ENCODE assay signal across 8 cellular contexts in genomic region chr7:27784399-27785053, GRCh38. TPM values are rescaled to one million over a fixed set of nuclear protein-coding genes. Genes with fewer than 3 reads are reported as not detected.
DNase-seq lines count a peak whose midpoint lies in the region; ATAC-seq and TF ChIP-seq lines count a peak whose summit lies in the region.

No MANE protein-coding gene starts in this region.

- H3K27ac Mint-ChIP-seq in nephron, result no peak overlapping the region
- H3K27ac Mint-ChIP-seq in activated CD4-positive, alpha-beta memory T cell treated with anti-CD3 and anti-CD28 coated beads for 36 hours, result no peak overlapping the region

- H3K27ac ChIP-seq in dorsolateral prefrontal cortex, result no peak overlapping the region

- H3K4me3 Mint-ChIP-seq in nephron, result no peak overlapping the region
- no peak overlapping the region for H3K4me3 Mint-ChIP-seq in activated CD4-positive, alpha-beta memory T cell treated with anti-CD3 and anti-CD28 coated beads for 36 hours

- no peaks in the 10 kb centered on the region for H3K4me1 Mint-ChIP-seq in nephron
- peaks cover 33% of the 10 kb centered on the region for H3K4me1 Mint-ChIP-seq in activated CD4-positive, alpha-beta memory T cell treated with anti-CD3 and anti-CD28 coated beads for 36 hours (ENCODE audit: low read depth)

- no peaks in the 10 kb centered on the region for H3K27me3 ChIP-seq in dorsolateral prefrontal cortex

- POLR2A ChIA-PET in activated CD4-positive, alpha-beta memory T cell treated with anti-CD3 and anti-CD28 coated beads for 36 hours (lab: Charles Lee), result no interaction called here

- ATAC-seq in SK-N-SH treated with all-trans-retinoic acid at 6 μM for 48 hours, result peak; percentile 76
- no peak for ATAC-seq in GM21528 (IDR thresholded peaks at IDR 0.05; ENCODE audit: low FRiP score, unreplicated experiment)

- no peak overlapping the region for H3K4me3 ChIP-seq in dorsolateral prefrontal cortex

- peak; percentile 38 to 74 (median 61) for TF ChIP-seq CTCF in dorsolateral prefrontal cortex (IDR thresholded peaks at IDR 0.05 in 54 of 56, conservative IDR thresholded peaks at IDR 0.05 in 2 of 56; ENCODE audit: low read depth in 1 of 56, partially characterized antibody in 56 of 56)
- TF ChIP-seq CTCF in nephron (IDR thresholded peaks at IDR 0.05; ENCODE audit: unreplicated experiment in 3 of 3), result peak; percentile 54 to 67 (median 60)

- intact Hi-C loops in dorsolateral prefrontal cortex (cut with DNase I), result loop anchor here in 1 of 2 donors (5.0 to 10.0 kb wide), 2 partner anchors 140 to 238 kb away; no protein-coding TSS in a partner anchor
- intact Hi-C loops in activated CD4-positive, alpha-beta memory T cell treated with anti-CD3 and anti-CD28 coated beads for 36 hours (cut with micrococcal nuclease), result loop anchor here (1.0 to 5.0 kb wide), 6 partner anchors 95 to 587 kb away; partner anchors contain the start of gene HIBADH

- no peaks in the 10 kb centered on the region for H3K9me3 Mint-ChIP-seq in nephron
- H3K9me3 Mint-ChIP-seq in activated CD4-positive, alpha-beta memory T cell treated with anti-CD3 and anti-CD28 coated beads for 36 hours, result no peaks in the 10 kb centered on the region

- CTCF ChIA-PET in activated CD4-positive, alpha-beta memory T cell treated with anti-CD3 and anti-CD28 coated beads for 36 hours (lab: Charles Lee), result interaction anchor here (0.6 to 1.6 kb wide), 15 partner anchors 10 to 592 kb away, joined by 3 to 7 read pairs (median 4); no protein-coding TSS in a partner anchor

- H3K27me3 Mint-ChIP-seq in nephron (ENCODE audit: low read depth), result no peaks in the 10 kb centered on the region
- no peaks in the 10 kb centered on the region for H3K27me3 Mint-ChIP-seq in activated CD4-positive, alpha-beta memory T cell treated with anti-CD3 and anti-CD28 coated beads for 36 hours

- H3K36me3 Mint-ChIP-seq in nephron (ENCODE audit: low read depth), result peaks cover 24% of the 10 kb centered on the region
- H3K36me3 Mint-ChIP-seq in activated CD4-positive, alpha-beta memory T cell treated with anti-CD3 and anti-CD28 coated beads for 36 hours, result peaks cover 25% of the 10 kb centered on the region

- DNase-seq in NCI-H1436 (lab: John Stamatoyannopoulos, UW) (peak; percentile 28), NCI-H1436 treated with DMSO at 0.1 percent for 48 hours (lab: John Stamatoyannopoulos, UW) (no peak), HPDE6-E6E7 (ENCODE audit: extremely low spot score) (peak; percentile 46), dorsolateral prefrontal cortex (no peak)
- DNase-seq in activated CD4-positive, alpha-beta memory T cell treated with anti-CD3 and anti-CD28 coated beads for 36 hours, result no peak

TF ChIP-seq in SK-N-SH treated with all-trans-retinoic acid at 6 μM for 48 hours, 23 proteins besides CTCF, POLR2A, EP300 and RAD21:
- no peak for TF ChIP-seq PPARA (CRISPR knock-in tag; IDR thresholded peaks at IDR 0.05; ENCODE audit: borderline replicate concordance)
- no peak for TF ChIP-seq ZFP3 (CRISPR knock-in tag; IDR thresholded peaks at IDR 0.05)
- TF ChIP-seq GLIS3 (CRISPR knock-in tag; IDR thresholded peaks at IDR 0.05), result no peak

RNA-seq across cellular contexts. Expression of gene TAX1BP1, which starts 44.6 kb away (rescaled TPM):
- total RNA-seq in dorsolateral prefrontal cortex, result 100 to 1,000 TPM in 117 of 120 experiments, 10 to 100 TPM in 3; 83.6 to 164 (median 133) TPM
- total RNA-seq in activated CD4-positive, alpha-beta memory T cell treated with anti-CD3 and anti-CD28 coated beads for 36 hours, result 100 to 1,000 TPM; 104 to 105 TPM

Comparison
In these comparisons a context has a peak if more than half of its experiments do, and no peak if none do; other contexts are left out.
1. DNase-seq: peak in NCI-H1436 (single experiment) and HPDE6-E6E7 (single experiment); none in NCI-H1436 treated with DMSO at 0.1 percent for 48 hours (single experiment), dorsolateral prefrontal cortex (0 of 10) and activated CD4-positive, alpha-beta memory T cell treated with anti-CD3 and anti-CD28 coated beads for 36 hours (single experiment).